Comparison of ENCODE assay signal across 8 cellular contexts in genomic region chr1:116020668-116021272, GRCh38. TPM values are rescaled to one million over a fixed set of nuclear protein-coding genes. Genes with fewer than 3 reads are reported as not detected.
A peak's percentile ranks its signal among the peaks of the same experiment; 100 is the strongest.
DNase-seq lines count a peak whose midpoint lies in the region; ATAC-seq, FAIRE-seq and TF ChIP-seq lines count a peak whose summit lies in the region.

No MANE protein-coding gene starts in this region.

- no peak overlapping the region for H3K18ac ChIP-seq in H1 (ENCODE audit: extremely low read depth, low read length)

- H3K9ac ChIP-seq in H1 (replicated peaks in 1 of 4; ENCODE audit: extremely low read depth in 1 of 4, low read depth in 3 of 4, low read length in 3 of 4): no peak overlapping the region

- peaks cover 0 to 2% (median 0%) of the 10 kb centered on the region in 4 experiments; a peak in 2 of 8 replicates for H3K36me3 ChIP-seq in H1 (ENCODE audit: control insufficient read depth in 2 of 4, insufficient read depth in 4 of 4, low read length in 3 of 4)
- no peaks in the 10 kb centered on the region for H3K36me3 ChIP-seq in mucosa of descending colon (ENCODE audit: low read depth)

- H4K5ac ChIP-seq in H1 (ENCODE audit: insufficient read length, low read depth, low read length): no peak overlapping the region

- H3K4me1 ChIP-seq in H1 (replicated peaks in 1 of 4; ENCODE audit: control insufficient read depth in 3 of 4, insufficient read depth in 4 of 4, low read length in 3 of 4) (no peaks in the 10 kb centered on the region), mucosa of descending colon (ENCODE audit: low read depth) (no peaks in the 10 kb centered on the region)

- no peaks in the 10 kb centered on the region for H3K27me3 ChIP-seq in H1 (replicated peaks in 1 of 4; ENCODE audit: control insufficient read depth in 3 of 4, extremely low read depth in 1 of 4, insufficient read depth in 3 of 4, low read length in 3 of 4)

- no peak overlapping the region for H2BK20ac ChIP-seq in H1 (ENCODE audit: low read length)

- H2AK5ac ChIP-seq in H1 (ENCODE audit: low read depth, low read length): no peak overlapping the region

- no peak for TF ChIP-seq EP300 in H1 (IDR thresholded peaks at IDR 0.05; ENCODE audit: borderline replicate concordance in 1 of 2, low read depth in 2 of 2, low read length in 2 of 2)

- H2BK120ac ChIP-seq in H1 (replicated peaks; ENCODE audit: low read depth, low read length): no peak overlapping the region

- CTCF ChIA-PET in H1 (lab: Charles Lee; ENCODE audit: partially characterized antibody): interaction anchor here (0.6 to 3.7 kb wide), 35 partner anchors 7 to 478 kb away, joined by 3 to 36 read pairs (median 4); no protein-coding TSS in a partner anchor

- TF ChIP-seq CTCF in AG09319 (IDR thresholded peaks at IDR 0.05; ENCODE audit: low read depth, low read length) (peak; percentile 59), H1 (IDR thresholded peaks at IDR 0.05; ENCODE audit: control extremely low read depth in 1 of 3, insufficient read depth in 1 of 3, low read depth in 1 of 3, low read length in 3 of 3) (peak; percentile 55 to 79 (median 70)), mucosa of descending colon (IDR thresholded peaks at IDR 0.05) (no peak)

- no peak overlapping the region for H3K23ac ChIP-seq in H1 (ENCODE audit: insufficient read length)

- H3K4me2 ChIP-seq in H1 (ENCODE audit: insufficient read depth in 1 of 2, low read depth in 2 of 2, low read length in 2 of 2): no peak overlapping the region

- no peak overlapping the region for H2BK5ac ChIP-seq in H1 (ENCODE audit: low read depth, low read length)

- 49% methylated on average over 5 of the region's 5 CpGs; no CpG with 5 or more reads in 1 of the 2 experiments for WGBS in H1 (ENCODE audit: extremely low coverage in 1 of 2, insufficient coverage in 1 of 2, insufficient read length in 1 of 2, insufficient replicate concordance in 2 of 2, low coverage in 1 of 2, low lambda C conversion rate in 2 of 2, missing lambda C conversion rate in 1 of 2), 2 experiments

- no peak overlapping the region for H2BK12ac ChIP-seq in H1 (ENCODE audit: low read depth, low read length)

- intact Hi-C loops in mucosa of descending colon (cut with DNase I, micrococcal nuclease): no loop called here

- H4K91ac ChIP-seq in H1 (replicated peaks; ENCODE audit: insufficient read length, low read length): no peak overlapping the region

- H3K9me3 ChIP-seq in H1 (ENCODE audit: insufficient read depth in 2 of 2, low read depth in 1 of 2, low read length in 1 of 2) (no peaks in the 10 kb centered on the region), mucosa of descending colon (no peaks in the 10 kb centered on the region)

- H3K56ac ChIP-seq in H1 (replicated peaks; ENCODE audit: insufficient read length, low read depth, low read length): no peak overlapping the region

- ATAC-seq in GM18519 (IDR thresholded peaks at IDR 0.05; ENCODE audit: low FRiP score, unreplicated experiment) (peak; percentile 72), HG03025 (IDR thresholded peaks at IDR 0.05; ENCODE audit: low FRiP score, unreplicated experiment) (peak; percentile 82), mucosa of descending colon (peak; percentile 67)

- no peak overlapping the region for H3K27ac ChIP-seq in H1 (ENCODE audit: low read depth, low read length)

- no peak overlapping the region for H2BK15ac ChIP-seq in H1 (ENCODE audit: low read length)

- H3K79me2 ChIP-seq in H1 (ENCODE audit: control insufficient read depth in 1 of 2, insufficient read depth in 2 of 2, low read length in 2 of 2): no peaks in the 10 kb centered on the region

- DNase-seq in AG09319 (ENCODE audit: extremely low read depth, low read depth): peak; percentile 20
- DNase-seq in NCI-H446 (lab: John Stamatoyannopoulos, UW): peak; percentile 37 to 75
- peak; percentile 32 for DNase-seq in activated CD4-positive, alpha-beta T cell treated with anti-CD3 and anti-CD28 coated beads, Interleukin-2, amount 50 U/mL, for 1 hour
- peak; percentile 33 to 63 for DNase-seq in H1 (ENCODE audit: low read depth in 1 of 2, low spot score in 2 of 2)
- peak in 2 of 3 donors; percentile 35 to 50 for DNase-seq in mucosa of descending colon
- peak; percentile 31 for DNase-seq in stromal cell of bone marrow (ENCODE audit: low read depth)

- no peaks in the 10 kb centered on the region for H3K79me1 ChIP-seq in H1 (ENCODE audit: low read depth, low read length)

- H2AFZ ChIP-seq in H1 (ENCODE audit: low read length): no peak overlapping the region

- no peaks in the 10 kb centered on the region for H4K20me1 ChIP-seq in H1 (replicated peaks in 1 of 2; ENCODE audit: control insufficient read depth in 1 of 2, insufficient read depth in 2 of 2, low read length in 2 of 2)

- TF ChIP-seq RAD21 in H1 (IDR thresholded peaks at IDR 0.05 in 1 of 2, conservative IDR thresholded peaks at IDR 0.05 in 1 of 2; ENCODE audit: low read depth in 2 of 2, low read length in 2 of 2): peak; percentile 71 to 72; a peak in 3 of 4 replicates

- FAIRE-seq in H1 (lab: Jason Lieb, UNC): peak; percentile 68

- POLR2A ChIA-PET in H1 (lab: Charles Lee; ENCODE audit: partially characterized antibody): no interaction called here

- no peak overlapping the region for H3K4ac ChIP-seq in H1 (replicated peaks; ENCODE audit: insufficient read length, low read depth, low read length)

- no peaks in the 10 kb centered on the region for H3K23me2 ChIP-seq in H1 (ENCODE audit: low read depth, low read length)

- H4K8ac ChIP-seq in H1 (ENCODE audit: extremely low read depth, insufficient read depth, low read length): no peak overlapping the region

- TF ChIP-seq POLR2A in H1 (IDR thresholded peaks at IDR 0.05; ENCODE audit: control extremely low read depth in 1 of 2, low read depth in 2 of 2, low read length in 2 of 2): no peak

- no peak overlapping the region for H3K4me3 ChIP-seq in H1 (ENCODE audit: extremely low read depth in 1 of 4, insufficient read depth in 2 of 4, low read depth in 3 of 4, low read length in 4 of 4)
- H3K4me3 ChIP-seq in mucosa of descending colon: no peak overlapping the region

- H3K14ac ChIP-seq in H1 (ENCODE audit: insufficient read length): no peak overlapping the region

TF ChIP-seq in H1, 55 proteins besides CTCF, POLR2A, EP300 and RAD21:
- no peak for TF ChIP-seq FOSL1 (IDR thresholded peaks at IDR 0.05; ENCODE audit: insufficient read depth, low read depth, low read length)
- no peak for TF ChIP-seq ZNF274 (IDR thresholded peaks at IDR 0.05; ENCODE audit: borderline replicate concordance, extremely low read depth, low read length)
- 0 out of 2 replicates have a peak, but pooled peaks have one; percentile 13 for TF ChIP-seq YY1 (IDR thresholded peaks at IDR 0.05; ENCODE audit: low read depth, low read length)

RNA-seq across cellular contexts. Expression of gene SLC22A15, which starts 44.5 kb away (rescaled TPM):
- 3.3 and 3.7 TPM in 2 replicates for total RNA-seq in H1 (2021; fragmentation: NEBNext Ultra II Directional; extraction: Animal tissue kit (Norgen Biotek cat#: 25700))
- 2.1 and 3.2 TPM in 2 replicates for polyA plus RNA-seq in H1 (2011; rRNA removed)
- polyA plus RNA-seq in H1 (2011; cell fraction: cytosol; rRNA removed): 2.9 TPM
- 5.7 TPM for polyA plus RNA-seq in H1 (2011; cell fraction: nucleus; rRNA removed)
- 1.9 to 3.0 TPM (median 2.5 TPM) in 4 replicates for polyA plus RNA-seq in H1 (2012, experiment 1 of 2)
- 0.34 TPM for polyA plus RNA-seq in H1 (2012, experiment 2 of 2)
- 2.2 TPM for polyA plus RNA-seq in H1 (2013, experiment 1 of 2)
- 1.9 TPM for polyA plus RNA-seq in H1 (2013, experiment 2 of 2)
- 7.3 and 9.6 TPM in 2 replicates for polyA minus RNA-seq in H1 (2011; rRNA and poly(A)+ RNA removed)
- polyA minus RNA-seq in H1 (2011; cell fraction: cytosol; rRNA and poly(A)+ RNA removed): 2.4 TPM
- polyA minus RNA-seq in H1 (2011; cell fraction: nucleus; rRNA and poly(A)+ RNA removed): 20.1 TPM
- total RNA-seq in mucosa of descending colon: 1 to 10 TPM; 2.0 to 2.7 (median 2.4) TPM
